In genomic region chr17:16653367-16654041, GRCh38 we compare ENCODE assay signal across 1 cellular context.
TF ChIP-seq lines count a peak whose summit lies in the region.

TSS of gene ZNF624 (minus strand) at chr17:16653850.

TF ChIP-seq in HepG2, 621 proteins besides CTCF, POLR2A, EP300 and RAD21 (continued from another document and continues in another):
- TF ChIP-seq ZSCAN29 (CRISPR knock-in tag; conservative IDR thresholded peaks at IDR 0.05) (peak; percentile 73), SNAI1 (CRISPR knock-in tag; IDR thresholded peaks at IDR 0.05; ENCODE audit: borderline replicate concordance) (peak; percentile 91; the same call in 1 of the 2 replicates), ZNF143 (CRISPR knock-in tag; IDR thresholded peaks at IDR 0.05) (peak; percentile 96), E2F1 (CRISPR knock-in tag; IDR thresholded peaks at IDR 0.05) (peak; percentile 74; the same call in 1 of the 2 replicates), ZNF333 (CRISPR knock-in tag; IDR thresholded peaks at IDR 0.05; ENCODE audit: borderline replicate concordance) (peak; percentile 88; the same call in 1 of the 2 replicates), CENPT (CRISPR knock-in tag; IDR thresholded peaks at IDR 0.05; ENCODE audit: low read depth) (no peak), SALL2 (CRISPR knock-in tag; IDR thresholded peaks at IDR 0.05) (peak; percentile 78; the same call in 1 of the 2 replicates), TCF12 (IDR thresholded peaks at IDR 0.05) (no peak), TCF12 (CRISPR knock-in tag; IDR thresholded peaks at IDR 0.05) (no peak), DR1 (CRISPR knock-in tag; IDR thresholded peaks at IDR 0.05) (peak; percentile 59), ZBTB25 (CRISPR knock-in tag; IDR thresholded peaks at IDR 0.05) (peak; percentile 96), TAF1 (CRISPR knock-in tag; IDR thresholded peaks at IDR 0.05) (peak; percentile 80), ZNF33A (CRISPR knock-in tag; IDR thresholded peaks at IDR 0.05; ENCODE audit: borderline replicate concordance) (peak; percentile 49; the same call in 1 of the 2 replicates), HDAC1 (CRISPR knock-in tag; IDR thresholded peaks at IDR 0.05) (peak; percentile 84), ELF3 (CRISPR knock-in tag; IDR thresholded peaks at IDR 0.05) (0 out of 2 replicates have a peak, but pooled peaks have one; percentile 10), MTA1 (CRISPR knock-in tag; IDR thresholded peaks at IDR 0.05; ENCODE audit: borderline replicate concordance) (peak; percentile 82; the same call in 1 of the 2 replicates), ZNF225 (CRISPR knock-in tag; IDR thresholded peaks at IDR 0.05) (peak; percentile 59; the same call in 1 of the 2 replicates), ZBTB4 (CRISPR knock-in tag; IDR thresholded peaks at IDR 0.05; ENCODE audit: borderline replicate concordance) (peak; percentile 91; the same call in 1 of the 2 replicates), ZFX (CRISPR knock-in tag; IDR thresholded peaks at IDR 0.05; ENCODE audit: low read depth) (peak; percentile 98), TCF7 (IDR thresholded peaks at IDR 0.05; ENCODE audit: low read depth) (no peak), IKZF5 (CRISPR knock-in tag; IDR thresholded peaks at IDR 0.05) (peak; percentile 85; the same call in 1 of the 2 replicates), NONO (IDR thresholded peaks at IDR 0.05) (no peak), NONO (CRISPR knock-in tag; conservative IDR thresholded peaks at IDR 0.05) (0 out of 2 replicates have a peak, but pooled peaks have one; percentile 37), HMG20B (CRISPR knock-in tag; conservative IDR thresholded peaks at IDR 0.05) (no peak), ETV5 (CRISPR knock-in tag; IDR thresholded peaks at IDR 0.05; ENCODE audit: borderline replicate concordance) (peak; percentile 76), HOXA9 (CRISPR knock-in tag; IDR thresholded peaks at IDR 0.05; ENCODE audit: borderline replicate concordance) (0 out of 2 replicates have a peak, but pooled peaks have one; percentile 29), ZNF354B (CRISPR knock-in tag; IDR thresholded peaks at IDR 0.05) (peak; percentile 27; the same call in 1 of the 2 replicates), MIER3 (CRISPR knock-in tag; IDR thresholded peaks at IDR 0.05; ENCODE audit: borderline replicate concordance) (no peak), ZBTB37 (CRISPR knock-in tag; IDR thresholded peaks at IDR 0.05) (peak; percentile 60; the same call in 1 of the 2 replicates), ZNF274 (CRISPR knock-in tag; IDR thresholded peaks at IDR 0.05) (peak; percentile 73), ZNF564 (CRISPR knock-in tag; IDR thresholded peaks at IDR 0.05) (no peak), ZNF619 (CRISPR knock-in tag; IDR thresholded peaks at IDR 0.05) (0 out of 2 replicates have a peak, but pooled peaks have one; percentile 81), YEATS4 (CRISPR knock-in tag; IDR thresholded peaks at IDR 0.05; ENCODE audit: borderline replicate concordance) (peak; percentile 83), PHB2 (IDR thresholded peaks at IDR 0.05; ENCODE audit: partially characterized antibody) (no peak), SAFB2 (CRISPR knock-in tag; IDR thresholded peaks at IDR 0.05; ENCODE audit: borderline replicate concordance, low read depth) (no peak; the same call in 1 of the 2 replicates), AHR (CRISPR knock-in tag; IDR thresholded peaks at IDR 0.05) (0 out of 2 replicates have a peak, but pooled peaks have one; percentile 40), IRF2 (CRISPR knock-in tag; IDR thresholded peaks at IDR 0.05) (peak; percentile 64; the same call in 1 of the 2 replicates), ZHX2 (IDR thresholded peaks at IDR 0.05; ENCODE audit: low read depth) (peak; percentile 80; the same call in 1 of the 2 replicates), ZHX2 (CRISPR knock-in tag; IDR thresholded peaks at IDR 0.05; ENCODE audit: borderline replicate concordance) (peak; percentile 89), ZBTB43 (CRISPR knock-in tag; conservative IDR thresholded peaks at IDR 0.05) (peak; percentile 64; the same call in 1 of the 2 replicates), KDM5B (CRISPR knock-in tag; IDR thresholded peaks at IDR 0.05; ENCODE audit: borderline replicate concordance) (peak; percentile 89), ZFP91 (CRISPR knock-in tag; IDR thresholded peaks at IDR 0.05; ENCODE audit: borderline replicate concordance) (peak; percentile 82; the same call in 1 of the 2 replicates), ZFP82 (CRISPR knock-in tag; IDR thresholded peaks at IDR 0.05; ENCODE audit: borderline replicate concordance) (peak; percentile 83; the same call in 1 of the 2 replicates), ZEB1 (IDR thresholded peaks at IDR 0.05; ENCODE audit: insufficient replicate concordance, low read depth) (peak; percentile 62), KLF12 (CRISPR knock-in tag; IDR thresholded peaks at IDR 0.05; ENCODE audit: borderline replicate concordance) (peak; percentile 89; the same call in 1 of the 2 replicates), IRX3 (CRISPR knock-in tag; IDR thresholded peaks at IDR 0.05; ENCODE audit: borderline replicate concordance, low read depth) (peak; percentile 81; the same call in 1 of the 2 replicates), SOX5 (CRISPR knock-in tag; IDR thresholded peaks at IDR 0.05; ENCODE audit: borderline replicate concordance) (no peak), CBX5 (CRISPR knock-in tag; IDR thresholded peaks at IDR 0.05; ENCODE audit: borderline replicate concordance) (peak; percentile 25; the same call in 1 of the 2 replicates)
